In the genomic region with DNA sequence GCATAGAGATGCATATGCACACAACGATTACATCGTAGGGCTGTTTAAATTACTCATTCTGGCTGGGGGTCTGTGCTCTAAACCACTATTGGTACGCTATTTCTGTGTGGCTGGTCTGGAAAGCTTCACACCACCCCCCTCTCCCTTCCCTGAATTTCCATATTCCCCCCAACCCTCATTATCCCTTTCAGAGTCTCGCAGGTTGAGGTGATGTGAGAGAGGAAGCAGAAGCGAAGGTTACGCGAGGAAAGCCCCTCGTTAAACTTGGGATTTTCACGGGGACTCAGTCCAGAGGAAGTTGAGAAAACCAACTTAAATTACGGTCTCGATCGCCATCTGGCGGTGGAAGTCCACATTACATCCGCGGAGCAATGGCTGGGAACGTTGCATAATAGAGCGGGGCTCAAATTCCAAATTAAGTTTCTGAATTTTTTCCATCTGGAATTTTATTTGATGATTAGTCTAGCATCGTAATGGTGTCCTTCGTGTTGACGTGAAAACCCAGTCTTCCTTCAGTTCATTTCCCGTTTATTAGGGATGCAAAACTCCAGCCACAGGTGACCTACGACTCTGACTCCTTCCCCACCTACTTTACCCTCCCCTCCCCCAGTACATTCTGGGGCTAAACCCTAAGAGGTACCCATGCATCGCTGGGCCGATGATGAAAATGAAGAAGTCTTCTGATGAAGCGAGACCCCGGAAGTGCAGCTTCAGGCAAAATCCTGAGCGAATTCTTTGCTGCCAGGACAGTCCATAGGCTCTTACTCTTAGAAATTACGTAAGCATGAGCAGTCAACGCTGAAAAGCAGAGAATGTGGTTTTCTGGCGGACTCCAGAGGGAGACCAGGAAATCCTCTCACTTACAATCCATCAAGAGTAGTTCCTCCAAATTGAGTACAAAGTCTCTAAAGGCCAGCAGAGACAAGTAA, we compare ENCODE assay signal across 8 cellular contexts. TPM values are rescaled to one million over a fixed set of nuclear protein-coding genes. Genes with fewer than 3 reads are reported as not detected.
A peak's percentile ranks its signal among the peaks of the same experiment; 100 is the strongest.
DNase-seq lines count a peak whose midpoint lies in the region; ATAC-seq and TF ChIP-seq lines count a peak whose summit lies in the region.

No MANE protein-coding gene starts in this region.

- H3K27ac Mint-ChIP-seq in CD8-positive, alpha-beta T cell: no peak overlapping the region
- no peak overlapping the region for H3K27ac Mint-ChIP-seq in HFFc6
- no peak overlapping the region for H3K27ac Mint-ChIP-seq in activated T-helper 1 cell treated with anti-CD3 and anti-CD28 coated beads, Interleukin-12 subunit alpha, Interleukin-12 subunit beta, Interleukin-2, Interleukin-4 antibody, amounts not matched to agents 30 ng/mL and 10 ng/mL and 1 ng/mL, durations not matched to agents 14 hours and 24 hours and 36 hours
- H3K27ac Mint-ChIP-seq in nephron progenitor cell: no peak overlapping the region

- no peak overlapping the region for H3K27ac ChIP-seq in CD8-positive, alpha-beta T cell (ENCODE audit: low read depth, low read length)
- H3K27ac ChIP-seq in Peyer's patch: peak overlapping the region in 1 of 4 donors; percentile 11

- H3K4me3 ChIP-seq in CD8-positive, alpha-beta T cell (ENCODE audit: low read depth, low read length): peak overlapping the region; percentile 33
- H3K4me3 ChIP-seq in Peyer's patch (peak overlapping the region in 3 of 4 donors; percentile 1 to 14 (median 8)), fibroblast of the aortic adventitia (ENCODE audit: low read depth, low read length) (peak overlapping the region; percentile 47)

- H3K27me3 ChIP-seq in CD8-positive, alpha-beta T cell (ENCODE audit: insufficient read depth, low read length): no peaks in the 10 kb centered on the region
- no peaks in the 10 kb centered on the region for H3K27me3 ChIP-seq in Peyer's patch

- POLR2A ChIA-PET in CD8-positive, alpha-beta T cell (lab: Charles Lee): no interaction called here

- peak; percentile 79 for ATAC-seq in CD8-positive, alpha-beta T cell

- peak; percentile 60 to 88 (median 79) for DNase-seq in CD8-positive, alpha-beta T cell
- peak; percentile 24 for DNase-seq in HFFc6
- peak; percentile 80 to 93 (median 89) for DNase-seq in Peyer's patch
- DNase-seq in activated T-helper 1 cell treated with anti-CD3 and anti-CD28 coated beads, Interleukin-12 subunit alpha, Interleukin-12 subunit beta, Interleukin-2, Interleukin-4 antibody, amounts not matched to agents 30 ng/mL and 10 ng/mL and 1 ng/mL, durations not matched to agents 14 hours and 24 hours and 36 hours (ENCODE audit: low spot score): peak; percentile 65
- peak; percentile 77 for DNase-seq in fibroblast of the aortic adventitia (ENCODE audit: low read depth)
- peak; percentile 89 for DNase-seq in nephron progenitor cell
- DNase-seq in stimulated activated naive CD4-positive, alpha-beta T cell treated with Interleukin-2 at 50 U/mL for 16 hours (lab: John Stamatoyannopoulos, UW): peak; percentile 65
- DNase-seq in NCI-H2107 (lab: John Stamatoyannopoulos, UW): no peak

- peak overlapping the region; percentile 64 for H3K4me3 Mint-ChIP-seq in CD8-positive, alpha-beta T cell
- H3K4me3 Mint-ChIP-seq in HFFc6 (peak overlapping the region; percentile 78), nephron progenitor cell (peak overlapping the region; percentile 75)
- peak overlapping the region; percentile 46 for H3K4me3 Mint-ChIP-seq in activated T-helper 1 cell treated with anti-CD3 and anti-CD28 coated beads, Interleukin-12 subunit alpha, Interleukin-12 subunit beta, Interleukin-2, Interleukin-4 antibody, amounts not matched to agents 30 ng/mL and 10 ng/mL and 1 ng/mL, durations not matched to agents 14 hours and 24 hours and 36 hours

- TF ChIP-seq CTCF in CD8-positive, alpha-beta T cell (IDR thresholded peaks at IDR 0.05): peak; percentile 97
- TF ChIP-seq CTCF in HFFc6 (IDR thresholded peaks at IDR 0.05): peak; percentile 95
- TF ChIP-seq CTCF in Peyer's patch (IDR thresholded peaks at IDR 0.05): peak; percentile 87 to 98 (median 90)
- peak; percentile 78 for TF ChIP-seq CTCF in fibroblast of the aortic adventitia (IDR thresholded peaks at IDR 0.05; ENCODE audit: insufficient read depth, low read length)
- TF ChIP-seq CTCF in nephron progenitor cell (IDR thresholded peaks at IDR 0.05): peak; percentile 84

- CTCF ChIA-PET in CD8-positive, alpha-beta T cell (lab: Charles Lee): interaction anchor here (0.6 to 5.9 kb wide), 13 partner anchors 9 to 391 kb away, joined by 3 to 80 read pairs (median 4); a partner anchor contains a TSS

- H3K4me1 ChIP-seq in CD8-positive, alpha-beta T cell (ENCODE audit: insufficient read depth, low read length): peaks cover 17% of the 10 kb centered on the region
- H3K4me1 ChIP-seq in Peyer's patch: no peaks in the 10 kb centered on the region

- no peaks in the 10 kb centered on the region for H3K36me3 ChIP-seq in CD8-positive, alpha-beta T cell (ENCODE audit: insufficient read depth, low read length)
- no peaks in the 10 kb centered on the region for H3K36me3 ChIP-seq in Peyer's patch

- H3K4me1 Mint-ChIP-seq in CD8-positive, alpha-beta T cell (ENCODE audit: low read depth): peaks cover 27% of the 10 kb centered on the region
- H3K4me1 Mint-ChIP-seq in HFFc6 (ENCODE audit: low read depth) (peaks cover 14% of the 10 kb centered on the region), nephron progenitor cell (peaks cover 5% of the 10 kb centered on the region)
- peaks cover 31% of the 10 kb centered on the region for H3K4me1 Mint-ChIP-seq in activated T-helper 1 cell treated with anti-CD3 and anti-CD28 coated beads, Interleukin-12 subunit alpha, Interleukin-12 subunit beta, Interleukin-2, Interleukin-4 antibody, amounts not matched to agents 30 ng/mL and 10 ng/mL and 1 ng/mL, durations not matched to agents 14 hours and 24 hours and 36 hours (ENCODE audit: low read depth)

- H3K9me3 Mint-ChIP-seq in CD8-positive, alpha-beta T cell: peaks cover 6% of the 10 kb centered on the region
- peaks cover 6% of the 10 kb centered on the region for H3K9me3 Mint-ChIP-seq in HFFc6
- no peaks in the 10 kb centered on the region for H3K9me3 Mint-ChIP-seq in activated T-helper 1 cell treated with anti-CD3 and anti-CD28 coated beads, Interleukin-12 subunit alpha, Interleukin-12 subunit beta, Interleukin-2, Interleukin-4 antibody, amounts not matched to agents 30 ng/mL and 10 ng/mL and 1 ng/mL, durations not matched to agents 14 hours and 24 hours and 36 hours
- peaks cover 11% of the 10 kb centered on the region for H3K9me3 Mint-ChIP-seq in nephron progenitor cell

- no peaks in the 10 kb centered on the region for H3K9me3 ChIP-seq in CD8-positive, alpha-beta T cell (ENCODE audit: low read length)
- H3K9me3 ChIP-seq in Peyer's patch: no peaks in the 10 kb centered on the region

- no peak for TF ChIP-seq POLR2A in Peyer's patch (IDR thresholded peaks at IDR 0.05)

- H3K27me3 Mint-ChIP-seq in CD8-positive, alpha-beta T cell (ENCODE audit: low read depth): peaks cover 36% of the 10 kb centered on the region
- H3K27me3 Mint-ChIP-seq in HFFc6 (ENCODE audit: insufficient read depth): peaks cover 26% of the 10 kb centered on the region
- peaks cover 53% of the 10 kb centered on the region for H3K27me3 Mint-ChIP-seq in activated T-helper 1 cell treated with anti-CD3 and anti-CD28 coated beads, Interleukin-12 subunit alpha, Interleukin-12 subunit beta, Interleukin-2, Interleukin-4 antibody, amounts not matched to agents 30 ng/mL and 10 ng/mL and 1 ng/mL, durations not matched to agents 14 hours and 24 hours and 36 hours (ENCODE audit: insufficient read depth)
- peaks cover 58% of the 10 kb centered on the region for H3K27me3 Mint-ChIP-seq in nephron progenitor cell (ENCODE audit: low read depth, poor library complexity)

- intact Hi-C loops in CD8-positive, alpha-beta T cell (cut with DNase I, micrococcal nuclease): loop anchor here (1.0 to 10.0 kb wide), 12 partner anchors 71 to 752 kb away; no protein-coding TSS in a partner anchor
- intact Hi-C loops in activated T-helper 1 cell treated with anti-CD3 and anti-CD28 coated beads, Interleukin-12 subunit alpha, Interleukin-12 subunit beta, Interleukin-2, Interleukin-4 antibody, amounts not matched to agents 30 ng/mL and 10 ng/mL and 1 ng/mL, durations not matched to agents 14 hours and 24 hours and 36 hours (cut with micrococcal nuclease): loop anchor here (1.0 to 5.0 kb wide), 4 partner anchors 71 to 542 kb away; no protein-coding TSS in a partner anchor

- H3K36me3 Mint-ChIP-seq in CD8-positive, alpha-beta T cell: no peaks in the 10 kb centered on the region
- H3K36me3 Mint-ChIP-seq in HFFc6 (ENCODE audit: low read depth) (no peaks in the 10 kb centered on the region; the same call in 1 of the 2 replicates), nephron progenitor cell (ENCODE audit: low read depth) (no peaks in the 10 kb centered on the region)
- no peaks in the 10 kb centered on the region for H3K36me3 Mint-ChIP-seq in activated T-helper 1 cell treated with anti-CD3 and anti-CD28 coated beads, Interleukin-12 subunit alpha, Interleukin-12 subunit beta, Interleukin-2, Interleukin-4 antibody, amounts not matched to agents 30 ng/mL and 10 ng/mL and 1 ng/mL, durations not matched to agents 14 hours and 24 hours and 36 hours (ENCODE audit: low read depth)

RNA-seq across cellular contexts. Expression of a gene that starts 19.7 kb away (rescaled TPM):
- 10 to 100 TPM; 12.8 to 13.4 TPM for total RNA-seq in CD8-positive, alpha-beta T cell
- under 1 TPM in 2 of 6 experiments, not detected in 4; 0.14 to 0.28 TPM for total RNA-seq in HFFc6 (2021; fragmentation: NEBNext Ultra II Directional; extraction: Animal tissue kit (Norgen Biotek cat#: 25700))
- 10 to 100 TPM in 1 of 4 donors, 1 to 10 TPM in 2, under 1 TPM in 1; 0.88 to 13.2 (median 4.2) TPM for total RNA-seq in Peyer's patch
- 4.2 and 4.3 TPM in 2 replicates for total RNA-seq in activated T-helper 1 cell treated with anti-CD3 and anti-CD28 coated beads, Interleukin-12 subunit alpha, Interleukin-12 subunit beta, Interleukin-2, Interleukin-4 antibody, amounts not matched to agents 30 ng/mL and 10 ng/mL and 1 ng/mL, durations not matched to agents 14 hours and 24 hours and 36 hours
- 2.6 TPM in 1 of 2 replicates, not detected in the other for total RNA-seq in fibroblast of the aortic adventitia (ENCODE audit: low replicate concordance)

RNA-seq across cellular contexts. Expression of a gene that starts 33.8 kb away (rescaled TPM):
- total RNA-seq in CD8-positive, alpha-beta T cell: 1 to 10 TPM in 1 of 2 experiments, under 1 TPM in 1; 0.67 to 1.4 TPM
- total RNA-seq in HFFc6 (2021; fragmentation: NEBNext Ultra II Directional; extraction: Animal tissue kit (Norgen Biotek cat#: 25700)): not detected
- total RNA-seq in Peyer's patch (not detected), fibroblast of the aortic adventitia (ENCODE audit: low replicate concordance) (not detected in 2 replicates)
- 0.51 and 0.67 TPM in 2 replicates for total RNA-seq in activated T-helper 1 cell treated with anti-CD3 and anti-CD28 coated beads, Interleukin-12 subunit alpha, Interleukin-12 subunit beta, Interleukin-2, Interleukin-4 antibody, amounts not matched to agents 30 ng/mL and 10 ng/mL and 1 ng/mL, durations not matched to agents 14 hours and 24 hours and 36 hours

RNA-seq across cellular contexts. Expression of a gene that starts 41.4 kb away (rescaled TPM):
- total RNA-seq in CD8-positive, alpha-beta T cell: 10 to 100 TPM; 88.9 to 91.0 TPM
- total RNA-seq in HFFc6 (2021; fragmentation: NEBNext Ultra II Directional; extraction: Animal tissue kit (Norgen Biotek cat#: 25700)): 10 to 100 TPM; 25.3 to 47.5 (median 39.2) TPM
- total RNA-seq in Peyer's patch (10 to 100 TPM; 16.5 to 53.2 (median 39.4) TPM), fibroblast of the aortic adventitia (ENCODE audit: low replicate concordance) (12.4 and 17.0 TPM in 2 replicates)
- total RNA-seq in activated T-helper 1 cell treated with anti-CD3 and anti-CD28 coated beads, Interleukin-12 subunit alpha, Interleukin-12 subunit beta, Interleukin-2, Interleukin-4 antibody, amounts not matched to agents 30 ng/mL and 10 ng/mL and 1 ng/mL, durations not matched to agents 14 hours and 24 hours and 36 hours: 160 and 167 TPM in 2 replicates

RNA-seq across cellular contexts. Expression of a gene that starts 46.7 kb away (rescaled TPM):
- 100 to 1,000 TPM; 108 to 117 TPM for total RNA-seq in CD8-positive, alpha-beta T cell
- total RNA-seq in HFFc6 (2021; fragmentation: NEBNext Ultra II Directional; extraction: Animal tissue kit (Norgen Biotek cat#: 25700)): 10 to 100 TPM; 24.4 to 43.3 (median 39.5) TPM
- total RNA-seq in Peyer's patch (100 to 1,000 TPM in 2 of 4 donors, 10 to 100 TPM in 2; 48.1 to 104 (median 96.0) TPM), fibroblast of the aortic adventitia (ENCODE audit: low replicate concordance) (36.2 and 38.0 TPM in 2 replicates)
- 353 and 358 TPM in 2 replicates for total RNA-seq in activated T-helper 1 cell treated with anti-CD3 and anti-CD28 coated beads, Interleukin-12 subunit alpha, Interleukin-12 subunit beta, Interleukin-2, Interleukin-4 antibody, amounts not matched to agents 30 ng/mL and 10 ng/mL and 1 ng/mL, durations not matched to agents 14 hours and 24 hours and 36 hours

RNA-seq across cellular contexts. Expression of a gene that starts 55.9 kb away (rescaled TPM):
- under 1 TPM; 0.22 to 0.30 TPM for total RNA-seq in CD8-positive, alpha-beta T cell
- total RNA-seq in HFFc6 (2021; fragmentation: NEBNext Ultra II Directional; extraction: Animal tissue kit (Norgen Biotek cat#: 25700)): not detected
- total RNA-seq in Peyer's patch (1 to 10 TPM in 1 of 4 donors, not detected in 3; 2.5 TPM), fibroblast of the aortic adventitia (ENCODE audit: low replicate concordance) (not detected in 2 replicates)
- 1.8 and 2.7 TPM in 2 replicates for total RNA-seq in activated T-helper 1 cell treated with anti-CD3 and anti-CD28 coated beads, Interleukin-12 subunit alpha, Interleukin-12 subunit beta, Interleukin-2, Interleukin-4 antibody, amounts not matched to agents 30 ng/mL and 10 ng/mL and 1 ng/mL, durations not matched to agents 14 hours and 24 hours and 36 hours
